Comparison of ENCODE assay signal across 1 cellular context in the genomic region with DNA sequence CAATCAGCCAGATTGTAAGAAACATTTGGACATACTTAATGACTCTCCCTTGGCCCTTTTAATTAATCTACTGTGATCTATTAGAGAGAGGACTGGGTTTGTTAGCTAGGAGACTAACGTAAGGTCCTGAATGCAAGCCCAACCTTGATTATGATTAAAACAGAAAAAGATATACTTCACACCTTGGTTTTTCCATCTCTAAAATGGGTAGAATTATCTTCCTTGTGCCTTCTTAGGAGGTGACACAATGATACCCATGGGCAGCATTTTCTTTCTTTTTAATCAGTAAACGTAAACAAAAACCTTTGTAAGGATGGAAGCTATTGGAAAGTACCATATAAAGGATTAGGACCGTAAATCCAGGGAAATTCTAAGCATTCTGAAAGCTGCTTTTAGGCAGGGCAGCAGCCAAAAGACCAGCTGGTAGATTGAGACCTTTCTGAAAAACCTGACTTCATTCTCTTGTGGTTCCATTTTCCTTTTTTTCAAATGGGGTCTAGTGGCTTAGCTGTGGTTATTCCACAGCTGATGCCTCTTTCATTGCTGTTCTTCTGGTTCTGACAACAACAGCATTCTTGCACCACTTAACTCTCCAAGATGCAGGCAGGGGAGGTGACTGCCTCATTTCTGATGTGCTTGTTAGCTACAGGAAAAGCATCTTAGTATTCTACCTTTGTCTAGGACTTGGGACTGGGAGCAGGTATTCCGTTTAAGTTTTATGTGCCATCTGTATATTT.
TF ChIP-seq lines count a peak whose summit lies in the region.

No MANE protein-coding gene starts in this region.

TF ChIP-seq in K562, 482 proteins besides CTCF, POLR2A, EP300 and RAD21 (continued from another document and continues in another):
- TF ChIP-seq, protein P1, sequence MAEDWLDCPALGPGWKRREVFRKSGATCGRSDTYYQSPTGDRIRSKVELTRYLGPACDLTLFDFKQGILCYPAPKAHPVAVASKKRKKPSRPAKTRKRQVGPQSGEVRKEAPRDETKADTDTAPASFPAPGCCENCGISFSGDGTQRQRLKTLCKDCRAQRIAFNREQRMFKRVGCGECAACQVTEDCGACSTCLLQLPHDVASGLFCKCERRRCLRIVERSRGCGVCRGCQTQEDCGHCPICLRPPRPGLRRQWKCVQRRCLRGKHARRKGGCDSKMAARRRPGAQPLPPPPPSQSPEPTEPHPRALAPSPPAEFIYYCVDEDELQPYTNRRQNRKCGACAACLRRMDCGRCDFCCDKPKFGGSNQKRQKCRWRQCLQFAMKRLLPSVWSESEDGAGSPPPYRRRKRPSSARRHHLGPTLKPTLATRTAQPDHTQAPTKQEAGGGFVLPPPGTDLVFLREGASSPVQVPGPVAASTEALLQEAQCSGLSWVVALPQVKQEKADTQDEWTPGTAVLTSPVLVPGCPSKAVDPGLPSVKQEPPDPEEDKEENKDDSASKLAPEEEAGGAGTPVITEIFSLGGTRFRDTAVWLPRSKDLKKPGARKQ (CRISPR knock-in tag; IDR thresholded peaks at IDR 0.05) = 0 out of 2 replicates have a peak, but pooled peaks have one; percentile 55
- TF ChIP-seq EHMT2 (IDR thresholded peaks at IDR 0.05) (no peak), ZNF77 (CRISPR knock-in tag; IDR thresholded peaks at IDR 0.05) (no peak), TCF3 (CRISPR knock-in tag; IDR thresholded peaks at IDR 0.05) (no peak), THRAP3 (IDR thresholded peaks at IDR 0.05; ENCODE audit: borderline replicate concordance) (no peak), PHB (CRISPR knock-in tag; IDR thresholded peaks at IDR 0.05) (no peak), ZNF197 (CRISPR knock-in tag; IDR thresholded peaks at IDR 0.05; ENCODE audit: low read depth) (no peak), U2AF1 (optimal IDR thresholded peaks at IDR 0.05; ENCODE audit: low read depth, low read length) (no peak), ZBED1 (IDR thresholded peaks at IDR 0.05) (no peak), PTBP1 (IDR thresholded peaks at IDR 0.05; ENCODE audit: low read depth, low read length) (no peak), OTX1 (CRISPR knock-in tag; IDR thresholded peaks at IDR 0.05) (no peak), ZNF239 (CRISPR knock-in tag; IDR thresholded peaks at IDR 0.05) (no peak), KLF1 (tag; IDR thresholded peaks at IDR 0.05) (no peak), ZNF707 (CRISPR knock-in tag; conservative IDR thresholded peaks at IDR 0.05) (no peak), ZNF696 (CRISPR knock-in tag; conservative IDR thresholded peaks at IDR 0.05) (no peak), HMGN3 (IDR thresholded peaks at IDR 0.05; ENCODE audit: borderline replicate concordance, extremely low read depth, insufficient read length, low read depth, low read length) (no peak), ZNF780A (CRISPR knock-in tag; IDR thresholded peaks at IDR 0.05) (0 out of 2 replicates have a peak, but pooled peaks have one; percentile 40), STAG1 (CRISPR knock-in tag; IDR thresholded peaks at IDR 0.05; ENCODE audit: borderline replicate concordance) (no peak), FOS (IDR thresholded peaks at IDR 0.05; ENCODE audit: extremely low read depth, insufficient read length) (no peak), SMAD2 (IDR thresholded peaks at IDR 0.05; ENCODE audit: low read depth, low read length) (no peak)
- TF ChIP-seq, protein P2, sequence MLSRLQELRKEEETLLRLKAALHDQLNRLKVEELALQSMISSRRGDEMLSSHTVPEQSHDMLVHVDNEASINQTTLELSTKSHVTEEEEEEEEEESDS (CRISPR knock-in tag; IDR thresholded peaks at IDR 0.05) = no peak
- TF ChIP-seq, protein P3, sequence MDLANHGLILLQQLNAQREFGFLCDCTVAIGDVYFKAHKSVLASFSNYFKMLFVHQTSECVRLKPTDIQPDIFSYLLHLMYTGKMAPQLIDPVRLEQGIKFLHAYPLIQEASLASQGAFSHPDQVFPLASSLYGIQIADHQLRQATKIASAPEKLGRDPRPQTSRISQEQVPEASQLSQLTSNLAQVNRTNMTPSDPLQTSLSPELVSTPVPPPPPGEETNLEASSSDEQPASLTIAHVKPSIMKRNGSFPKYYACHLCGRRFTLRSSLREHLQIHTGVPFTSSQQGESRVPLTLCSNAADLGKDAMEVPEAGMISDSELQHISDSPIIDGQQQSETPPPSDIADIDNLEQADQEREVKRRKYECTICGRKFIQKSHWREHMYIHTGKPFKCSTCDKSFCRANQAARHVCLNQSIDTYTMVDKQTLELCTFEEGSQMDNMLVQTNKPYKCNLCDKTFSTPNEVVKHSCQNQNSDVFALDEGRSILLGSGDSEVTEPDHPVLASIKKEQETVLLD (IDR thresholded peaks at IDR 0.05) = no peak
- TF ChIP-seq, protein P4, sequence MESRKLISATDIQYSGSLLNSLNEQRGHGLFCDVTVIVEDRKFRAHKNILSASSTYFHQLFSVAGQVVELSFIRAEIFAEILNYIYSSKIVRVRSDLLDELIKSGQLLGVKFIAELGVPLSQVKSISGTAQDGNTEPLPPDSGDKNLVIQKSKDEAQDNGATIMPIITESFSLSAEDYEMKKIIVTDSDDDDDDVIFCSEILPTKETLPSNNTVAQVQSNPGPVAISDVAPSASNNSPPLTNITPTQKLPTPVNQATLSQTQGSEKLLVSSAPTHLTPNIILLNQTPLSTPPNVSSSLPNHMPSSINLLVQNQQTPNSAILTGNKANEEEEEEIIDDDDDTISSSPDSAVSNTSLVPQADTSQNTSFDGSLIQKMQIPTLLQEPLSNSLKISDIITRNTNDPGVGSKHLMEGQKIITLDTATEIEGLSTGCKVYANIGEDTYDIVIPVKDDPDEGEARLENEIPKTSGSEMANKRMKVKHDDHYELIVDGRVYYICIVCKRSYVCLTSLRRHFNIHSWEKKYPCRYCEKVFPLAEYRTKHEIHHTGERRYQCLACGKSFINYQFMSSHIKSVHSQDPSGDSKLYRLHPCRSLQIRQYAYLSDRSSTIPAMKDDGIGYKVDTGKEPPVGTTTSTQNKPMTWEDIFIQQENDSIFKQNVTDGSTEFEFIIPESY (CRISPR knock-in tag; IDR thresholded peaks at IDR 0.05) = 0 out of 2 replicates have a peak, but pooled peaks have one; percentile 18
- TF ChIP-seq, protein P5, sequence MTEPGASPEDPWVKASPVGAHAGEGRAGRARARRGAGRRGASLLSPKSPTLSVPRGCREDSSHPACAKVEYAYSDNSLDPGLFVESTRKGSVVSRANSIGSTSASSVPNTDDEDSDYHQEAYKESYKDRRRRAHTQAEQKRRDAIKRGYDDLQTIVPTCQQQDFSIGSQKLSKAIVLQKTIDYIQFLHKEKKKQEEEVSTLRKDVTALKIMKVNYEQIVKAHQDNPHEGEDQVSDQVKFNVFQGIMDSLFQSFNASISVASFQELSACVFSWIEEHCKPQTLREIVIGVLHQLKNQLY (CRISPR knock-in tag; conservative IDR thresholded peaks at IDR 0.05) = no peak
- TF ChIP-seq, protein P6, sequence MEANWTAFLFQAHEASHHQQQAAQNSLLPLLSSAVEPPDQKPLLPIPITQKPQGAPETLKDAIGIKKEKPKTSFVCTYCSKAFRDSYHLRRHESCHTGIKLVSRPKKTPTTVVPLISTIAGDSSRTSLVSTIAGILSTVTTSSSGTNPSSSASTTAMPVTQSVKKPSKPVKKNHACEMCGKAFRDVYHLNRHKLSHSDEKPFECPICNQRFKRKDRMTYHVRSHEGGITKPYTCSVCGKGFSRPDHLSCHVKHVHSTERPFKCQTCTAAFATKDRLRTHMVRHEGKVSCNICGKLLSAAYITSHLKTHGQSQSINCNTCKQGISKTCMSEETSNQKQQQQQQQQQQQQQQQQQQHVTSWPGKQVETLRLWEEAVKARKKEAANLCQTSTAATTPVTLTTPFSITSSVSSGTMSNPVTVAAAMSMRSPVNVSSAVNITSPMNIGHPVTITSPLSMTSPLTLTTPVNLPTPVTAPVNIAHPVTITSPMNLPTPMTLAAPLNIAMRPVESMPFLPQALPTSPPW (CRISPR knock-in tag; IDR thresholded peaks at IDR 0.05) = no peak
- TF ChIP-seq, protein P7, sequence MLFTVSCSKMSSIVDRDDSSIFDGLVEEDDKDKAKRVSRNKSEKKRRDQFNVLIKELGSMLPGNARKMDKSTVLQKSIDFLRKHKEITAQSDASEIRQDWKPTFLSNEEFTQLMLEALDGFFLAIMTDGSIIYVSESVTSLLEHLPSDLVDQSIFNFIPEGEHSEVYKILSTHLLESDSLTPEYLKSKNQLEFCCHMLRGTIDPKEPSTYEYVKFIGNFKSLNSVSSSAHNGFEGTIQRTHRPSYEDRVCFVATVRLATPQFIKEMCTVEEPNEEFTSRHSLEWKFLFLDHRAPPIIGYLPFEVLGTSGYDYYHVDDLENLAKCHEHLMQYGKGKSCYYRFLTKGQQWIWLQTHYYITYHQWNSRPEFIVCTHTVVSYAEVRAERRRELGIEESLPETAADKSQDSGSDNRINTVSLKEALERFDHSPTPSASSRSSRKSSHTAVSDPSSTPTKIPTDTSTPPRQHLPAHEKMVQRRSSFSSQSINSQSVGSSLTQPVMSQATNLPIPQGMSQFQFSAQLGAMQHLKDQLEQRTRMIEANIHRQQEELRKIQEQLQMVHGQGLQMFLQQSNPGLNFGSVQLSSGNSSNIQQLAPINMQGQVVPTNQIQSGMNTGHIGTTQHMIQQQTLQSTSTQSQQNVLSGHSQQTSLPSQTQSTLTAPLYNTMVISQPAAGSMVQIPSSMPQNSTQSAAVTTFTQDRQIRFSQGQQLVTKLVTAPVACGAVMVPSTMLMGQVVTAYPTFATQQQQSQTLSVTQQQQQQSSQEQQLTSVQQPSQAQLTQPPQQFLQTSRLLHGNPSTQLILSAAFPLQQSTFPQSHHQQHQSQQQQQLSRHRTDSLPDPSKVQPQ (CRISPR knock-in tag; IDR thresholded peaks at IDR 0.05; ENCODE audit: borderline replicate concordance) = no peak
- TF ChIP-seq, protein P8, sequence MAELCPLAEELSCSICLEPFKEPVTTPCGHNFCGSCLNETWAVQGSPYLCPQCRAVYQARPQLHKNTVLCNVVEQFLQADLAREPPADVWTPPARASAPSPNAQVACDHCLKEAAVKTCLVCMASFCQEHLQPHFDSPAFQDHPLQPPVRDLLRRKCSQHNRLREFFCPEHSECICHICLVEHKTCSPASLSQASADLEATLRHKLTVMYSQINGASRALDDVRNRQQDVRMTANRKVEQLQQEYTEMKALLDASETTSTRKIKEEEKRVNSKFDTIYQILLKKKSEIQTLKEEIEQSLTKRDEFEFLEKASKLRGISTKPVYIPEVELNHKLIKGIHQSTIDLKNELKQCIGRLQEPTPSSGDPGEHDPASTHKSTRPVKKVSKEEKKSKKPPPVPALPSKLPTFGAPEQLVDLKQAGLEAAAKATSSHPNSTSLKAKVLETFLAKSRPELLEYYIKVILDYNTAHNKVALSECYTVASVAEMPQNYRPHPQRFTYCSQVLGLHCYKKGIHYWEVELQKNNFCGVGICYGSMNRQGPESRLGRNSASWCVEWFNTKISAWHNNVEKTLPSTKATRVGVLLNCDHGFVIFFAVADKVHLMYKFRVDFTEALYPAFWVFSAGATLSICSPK (IDR thresholded peaks at IDR 0.05; ENCODE audit: borderline replicate concordance) = no peak
- TF ChIP-seq, protein P9, sequence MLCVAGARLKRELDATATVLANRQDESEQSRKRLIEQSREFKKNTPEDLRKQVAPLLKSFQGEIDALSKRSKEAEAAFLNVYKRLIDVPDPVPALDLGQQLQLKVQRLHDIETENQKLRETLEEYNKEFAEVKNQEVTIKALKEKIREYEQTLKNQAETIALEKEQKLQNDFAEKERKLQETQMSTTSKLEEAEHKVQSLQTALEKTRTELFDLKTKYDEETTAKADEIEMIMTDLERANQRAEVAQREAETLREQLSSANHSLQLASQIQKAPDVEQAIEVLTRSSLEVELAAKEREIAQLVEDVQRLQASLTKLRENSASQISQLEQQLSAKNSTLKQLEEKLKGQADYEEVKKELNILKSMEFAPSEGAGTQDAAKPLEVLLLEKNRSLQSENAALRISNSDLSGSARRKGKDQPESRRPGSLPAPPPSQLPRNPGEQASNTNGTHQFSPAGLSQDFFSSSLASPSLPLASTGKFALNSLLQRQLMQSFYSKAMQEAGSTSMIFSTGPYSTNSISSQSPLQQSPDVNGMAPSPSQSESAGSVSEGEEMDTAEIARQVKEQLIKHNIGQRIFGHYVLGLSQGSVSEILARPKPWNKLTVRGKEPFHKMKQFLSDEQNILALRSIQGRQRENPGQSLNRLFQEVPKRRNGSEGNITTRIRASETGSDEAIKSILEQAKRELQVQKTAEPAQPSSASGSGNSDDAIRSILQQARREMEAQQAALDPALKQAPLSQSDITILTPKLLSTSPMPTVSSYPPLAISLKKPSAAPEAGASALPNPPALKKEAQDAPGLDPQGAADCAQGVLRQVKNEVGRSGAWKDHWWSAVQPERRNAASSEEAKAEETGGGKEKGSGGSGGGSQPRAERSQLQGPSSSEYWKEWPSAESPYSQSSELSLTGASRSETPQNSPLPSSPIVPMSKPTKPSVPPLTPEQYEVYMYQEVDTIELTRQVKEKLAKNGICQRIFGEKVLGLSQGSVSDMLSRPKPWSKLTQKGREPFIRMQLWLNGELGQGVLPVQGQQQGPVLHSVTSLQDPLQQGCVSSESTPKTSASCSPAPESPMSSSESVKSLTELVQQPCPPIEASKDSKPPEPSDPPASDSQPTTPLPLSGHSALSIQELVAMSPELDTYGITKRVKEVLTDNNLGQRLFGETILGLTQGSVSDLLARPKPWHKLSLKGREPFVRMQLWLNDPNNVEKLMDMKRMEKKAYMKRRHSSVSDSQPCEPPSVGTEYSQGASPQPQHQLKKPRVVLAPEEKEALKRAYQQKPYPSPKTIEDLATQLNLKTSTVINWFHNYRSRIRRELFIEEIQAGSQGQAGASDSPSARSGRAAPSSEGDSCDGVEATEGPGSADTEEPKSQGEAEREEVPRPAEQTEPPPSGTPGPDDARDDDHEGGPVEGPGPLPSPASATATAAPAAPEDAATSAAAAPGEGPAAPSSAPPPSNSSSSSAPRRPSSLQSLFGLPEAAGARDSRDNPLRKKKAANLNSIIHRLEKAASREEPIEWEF (CRISPR knock-in tag; IDR thresholded peaks at IDR 0.05) = 0 out of 2 replicates have a peak, but pooled peaks have one; percentile 29
- TF ChIP-seq, protein P10, sequence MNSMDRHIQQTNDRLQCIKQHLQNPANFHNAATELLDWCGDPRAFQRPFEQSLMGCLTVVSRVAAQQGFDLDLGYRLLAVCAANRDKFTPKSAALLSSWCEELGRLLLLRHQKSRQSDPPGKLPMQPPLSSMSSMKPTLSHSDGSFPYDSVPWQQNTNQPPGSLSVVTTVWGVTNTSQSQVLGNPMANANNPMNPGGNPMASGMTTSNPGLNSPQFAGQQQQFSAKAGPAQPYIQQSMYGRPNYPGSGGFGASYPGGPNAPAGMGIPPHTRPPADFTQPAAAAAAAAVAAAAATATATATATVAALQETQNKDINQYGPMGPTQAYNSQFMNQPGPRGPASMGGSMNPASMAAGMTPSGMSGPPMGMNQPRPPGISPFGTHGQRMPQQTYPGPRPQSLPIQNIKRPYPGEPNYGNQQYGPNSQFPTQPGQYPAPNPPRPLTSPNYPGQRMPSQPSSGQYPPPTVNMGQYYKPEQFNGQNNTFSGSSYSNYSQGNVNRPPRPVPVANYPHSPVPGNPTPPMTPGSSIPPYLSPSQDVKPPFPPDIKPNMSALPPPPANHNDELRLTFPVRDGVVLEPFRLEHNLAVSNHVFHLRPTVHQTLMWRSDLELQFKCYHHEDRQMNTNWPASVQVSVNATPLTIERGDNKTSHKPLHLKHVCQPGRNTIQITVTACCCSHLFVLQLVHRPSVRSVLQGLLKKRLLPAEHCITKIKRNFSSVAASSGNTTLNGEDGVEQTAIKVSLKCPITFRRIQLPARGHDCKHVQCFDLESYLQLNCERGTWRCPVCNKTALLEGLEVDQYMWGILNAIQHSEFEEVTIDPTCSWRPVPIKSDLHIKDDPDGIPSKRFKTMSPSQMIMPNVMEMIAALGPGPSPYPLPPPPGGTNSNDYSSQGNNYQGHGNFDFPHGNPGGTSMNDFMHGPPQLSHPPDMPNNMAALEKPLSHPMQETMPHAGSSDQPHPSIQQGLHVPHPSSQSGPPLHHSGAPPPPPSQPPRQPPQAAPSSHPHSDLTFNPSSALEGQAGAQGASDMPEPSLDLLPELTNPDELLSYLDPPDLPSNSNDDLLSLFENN (IDR thresholded peaks at IDR 0.05; ENCODE audit: low read depth in 2 of 2, low read length in 2 of 2) = no peak
- TF ChIP-seq, protein P11, sequence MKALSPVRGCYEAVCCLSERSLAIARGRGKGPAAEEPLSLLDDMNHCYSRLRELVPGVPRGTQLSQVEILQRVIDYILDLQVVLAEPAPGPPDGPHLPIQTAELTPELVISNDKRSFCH (CRISPR knock-in tag; IDR thresholded peaks at IDR 0.05) = no peak
- TF ChIP-seq, protein P11 (tag; IDR thresholded peaks at IDR 0.05) = no peak
